Comparison of ENCODE assay signal across 13 cellular contexts in genomic region chr3:136595862-136596697, GRCh38.
DNase-seq lines count a peak whose midpoint lies in the region; ATAC-seq and TF ChIP-seq lines count a peak whose summit lies in the region.
"Had no signal": no experiment of that assay in that cellular context is flagged by ENCODE, and none has a peak within 500 bp of the region (broad histone marks: within the 10 kb centered on the region; RNA-seq: fewer than 3 reads in every experiment).

No MANE protein-coding gene starts in this region.

- H3K9me3 Mint-ChIP-seq in activated CD8-positive, alpha-beta memory T cell treated with anti-CD3 and anti-CD28 coated beads, Interleukin-2, amount 10 ng/mL, durations not matched to agents 7 days and 5 days (ENCODE audit: low read depth) = no peaks in the 10 kb centered on the region
- no peaks in the 10 kb centered on the region for H3K9me3 Mint-ChIP-seq in activated CD4-positive, alpha-beta memory T cell treated with anti-CD3 and anti-CD28 coated beads, Interleukin-2, amount 10 ng/mL, durations not matched to agents 7 days and 5 days
- no peaks in the 10 kb centered on the region for H3K9me3 Mint-ChIP-seq in natural killer cell
- H3K9me3 Mint-ChIP-seq: stimulated activated naive CD8-positive, alpha-beta T cell treated with anti-CD3 and anti-CD28 coated beads, Interleukin-15, Interleukin-2, amounts not matched to agents 100 ng/mL and 50 ng/mL, for 24 hours had no signal

- CTCF ChIA-PET in activated CD8-positive, alpha-beta memory T cell treated with anti-CD3 and anti-CD28 coated beads, Interleukin-2, amount 10 ng/mL, durations not matched to agents 7 days and 5 days (lab: Charles Lee) = interaction anchor here (2.9 kb wide), 1 partner anchor 157 kb away, joined by 7 read pairs; the partner anchor contains the start of gene STAG1
- CTCF ChIA-PET in activated CD4-positive, alpha-beta memory T cell treated with anti-CD3 and anti-CD28 coated beads, Interleukin-2, amount 10 ng/mL, durations not matched to agents 7 days and 5 days (lab: Charles Lee) = interaction anchor here (1.1 kb wide), 1 partner anchor 156 kb away, joined by 5 read pairs; the partner anchor contains the start of gene STAG1

- ATAC-seq in activated CD8-positive, alpha-beta memory T cell treated with anti-CD3 and anti-CD28 coated beads, Interleukin-2, amount 10 ng/mL, durations not matched to agents 7 days and 5 days = peak; percentile 70
- ATAC-seq in natural killer cell = peak; percentile 52 to 65 (median 62)
- ATAC-seq: right cardiac atrium had no signal

- intact Hi-C loops in natural killer cell (cut with micrococcal nuclease) (no loop called here), prostate gland (cut with DNase I) (no loop called here)

- no peak for DNase-seq in activated CD8-positive, alpha-beta memory T cell treated with anti-CD3 and anti-CD28 coated beads, Interleukin-2, amount 10 ng/mL, durations not matched to agents 7 days and 5 days
- no peak for DNase-seq in activated CD8-positive, alpha-beta memory T cell treated with anti-CD3 and anti-CD28 coated beads, Interleukin-2, amount 50 U/mL, for 4 hours
- DNase-seq in Jurkat, Clone E6-1 (ENCODE audit: low read depth, low spot score) = peak; percentile 9
- no peak for DNase-seq in activated CD4-positive, alpha-beta memory T cell treated with anti-CD3 and anti-CD28 coated beads, Interleukin-2, amount 10 ng/mL, durations not matched to agents 7 days and 5 days
- DNase-seq in natural killer cell = no peak
- no peak for DNase-seq in prostate gland (ENCODE audit: low spot score)
- DNase-seq in germinal center (ENCODE audit: low spot score) = no peak
- no peak for DNase-seq in nucleus accumbens (lab: John Stamatoyannopoulos, UW)
- DNase-seq: KG1, kidney, NCI-H2081 treated with DMSO at 0.1 percent for 48 hours, right cardiac atrium had no signal

- TF ChIP-seq CTCF in natural killer cell (IDR thresholded peaks at IDR 0.05) (no peak), prostate gland (IDR thresholded peaks at IDR 0.05) (no peak)

- peak overlapping the region; percentile 78 for H3K27ac Mint-ChIP-seq in activated CD8-positive, alpha-beta memory T cell treated with anti-CD3 and anti-CD28 coated beads, Interleukin-2, amount 10 ng/mL, durations not matched to agents 7 days and 5 days
- peak overlapping the region; percentile 38 for H3K27ac Mint-ChIP-seq in activated CD4-positive, alpha-beta memory T cell treated with anti-CD3 and anti-CD28 coated beads, Interleukin-2, amount 10 ng/mL, durations not matched to agents 7 days and 5 days
- H3K27ac Mint-ChIP-seq in natural killer cell = peak overlapping the region; percentile 50 to 73
- H3K27ac Mint-ChIP-seq: stimulated activated naive CD8-positive, alpha-beta T cell treated with anti-CD3 and anti-CD28 coated beads, Interleukin-15, Interleukin-2, amounts not matched to agents 100 ng/mL and 50 ng/mL, for 24 hours had no signal

- TF ChIP-seq POLR2A in prostate gland (IDR thresholded peaks at IDR 0.05) = no peak

- no peaks in the 10 kb centered on the region for H3K36me3 ChIP-seq in prostate gland

- no peak overlapping the region for H3K4me3 Mint-ChIP-seq in activated CD8-positive, alpha-beta memory T cell treated with anti-CD3 and anti-CD28 coated beads, Interleukin-2, amount 10 ng/mL, durations not matched to agents 7 days and 5 days
- H3K4me3 Mint-ChIP-seq in activated CD4-positive, alpha-beta memory T cell treated with anti-CD3 and anti-CD28 coated beads, Interleukin-2, amount 10 ng/mL, durations not matched to agents 7 days and 5 days = no peak overlapping the region
- peak overlapping the region; percentile 18 for H3K4me3 Mint-ChIP-seq in natural killer cell
- H3K4me3 Mint-ChIP-seq: stimulated activated naive CD8-positive, alpha-beta T cell treated with anti-CD3 and anti-CD28 coated beads, Interleukin-15, Interleukin-2, amounts not matched to agents 100 ng/mL and 50 ng/mL, for 24 hours had no signal

- H3K4me3 ChIP-seq in Jurkat, Clone E6-1 (ENCODE audit: low read length) = no peak overlapping the region
- no peak overlapping the region for H3K4me3 ChIP-seq in prostate gland

- H3K4me1 Mint-ChIP-seq in activated CD8-positive, alpha-beta memory T cell treated with anti-CD3 and anti-CD28 coated beads, Interleukin-2, amount 10 ng/mL, durations not matched to agents 7 days and 5 days = peaks cover 22% of the 10 kb centered on the region
- H3K4me1 Mint-ChIP-seq in activated CD4-positive, alpha-beta memory T cell treated with anti-CD3 and anti-CD28 coated beads, Interleukin-2, amount 10 ng/mL, durations not matched to agents 7 days and 5 days = peaks cover 22% of the 10 kb centered on the region
- peaks cover 44 to 45% of the 10 kb centered on the region in 2 donors for H3K4me1 Mint-ChIP-seq in natural killer cell

- no peaks in the 10 kb centered on the region for H3K9me3 ChIP-seq in prostate gland

- WGBS in prostate gland = 46% methylated on average over 5 of the region's 5 CpGs

- H3K27me3 Mint-ChIP-seq in activated CD8-positive, alpha-beta memory T cell treated with anti-CD3 and anti-CD28 coated beads, Interleukin-2, amount 10 ng/mL, durations not matched to agents 7 days and 5 days = no peaks in the 10 kb centered on the region
- H3K27me3 Mint-ChIP-seq in activated CD4-positive, alpha-beta memory T cell treated with anti-CD3 and anti-CD28 coated beads, Interleukin-2, amount 10 ng/mL, durations not matched to agents 7 days and 5 days = no peaks in the 10 kb centered on the region
- no peaks in the 10 kb centered on the region for H3K27me3 Mint-ChIP-seq in natural killer cell (ENCODE audit: low read depth in 2 of 2)
- H3K27me3 Mint-ChIP-seq: stimulated activated naive CD8-positive, alpha-beta T cell treated with anti-CD3 and anti-CD28 coated beads, Interleukin-15, Interleukin-2, amounts not matched to agents 100 ng/mL and 50 ng/mL, for 24 hours had no signal

- POLR2A ChIA-PET in activated CD4-positive, alpha-beta memory T cell treated with anti-CD3 and anti-CD28 coated beads, Interleukin-2, amount 10 ng/mL, durations not matched to agents 7 days and 5 days (lab: Charles Lee) = interaction anchor here (0.8 to 2.6 kb wide), 2 partner anchors 19 to 156 kb away, joined by 3 to 9 read pairs; partner anchors contain the start of gene STAG1

- no peak overlapping the region for H3K27ac ChIP-seq in prostate gland

- no peaks in the 10 kb centered on the region for H3K4me1 ChIP-seq in prostate gland (replicated peaks)

- H3K27me3 ChIP-seq in prostate gland (replicated peaks; ENCODE audit: insufficient read depth) = no peaks in the 10 kb centered on the region

- H3K36me3 Mint-ChIP-seq in activated CD8-positive, alpha-beta memory T cell treated with anti-CD3 and anti-CD28 coated beads, Interleukin-2, amount 10 ng/mL, durations not matched to agents 7 days and 5 days = peaks cover 7% of the 10 kb centered on the region
- peaks cover 4% of the 10 kb centered on the region for H3K36me3 Mint-ChIP-seq in activated CD4-positive, alpha-beta memory T cell treated with anti-CD3 and anti-CD28 coated beads, Interleukin-2, amount 10 ng/mL, durations not matched to agents 7 days and 5 days (ENCODE audit: low read depth)
- H3K36me3 Mint-ChIP-seq in natural killer cell = no peaks in the 10 kb centered on the region
